Comparison of ENCODE assay signal across 8 cellular contexts in genomic region chr1:203628997-203629508, GRCh38. TPM values are rescaled to one million over a fixed set of nuclear protein-coding genes. Genes with fewer than 3 reads are reported as not detected.
A peak's percentile ranks its signal among the peaks of the same experiment; 100 is the strongest.
DNase-seq lines count a peak whose midpoint lies in the region; ATAC-seq, FAIRE-seq and TF ChIP-seq lines count a peak whose summit lies in the region.

No MANE protein-coding gene starts in this region.

- no peak overlapping the region for H3K27ac ChIP-seq in H1 (ENCODE audit: low read depth, low read length)

- peak overlapping the region; percentile 38 for H3K4me3 ChIP-seq in Caco-2 (ENCODE audit: low read depth, low read length)
- peak overlapping the region; percentile 87 for H3K4me3 ChIP-seq in NT2/D1 (ENCODE audit: insufficient read length, low read depth)
- peak overlapping the region; percentile 48 to 89 (median 72) for H3K4me3 ChIP-seq in H1 (ENCODE audit: extremely low read depth in 1 of 4, insufficient read depth in 2 of 4, low read depth in 3 of 4, low read length in 4 of 4)

- peak overlapping the region; percentile 98 to 99 for H3K4me2 ChIP-seq in H1 (ENCODE audit: insufficient read depth in 1 of 2, low read depth in 2 of 2, low read length in 2 of 2)

- H3K18ac ChIP-seq in H1 (ENCODE audit: extremely low read depth, low read length) = peak overlapping the region; percentile 81

- H4K8ac ChIP-seq in H1 (ENCODE audit: extremely low read depth, insufficient read depth, low read length) = no peak overlapping the region; the same call in 1 of the 2 replicates

- H3K79me1 ChIP-seq in H1 (ENCODE audit: low read depth, low read length) = 0 out of 2 replicates have a peak, but pooled peaks cover 3% of the 10 kb centered on the region

- H3K9me3 Mint-ChIP-seq in Caco-2 (ENCODE audit: unreplicated experiment) = no peaks in the 10 kb centered on the region
- H3K9me3 Mint-ChIP-seq in neural crest cell = no peaks in the 10 kb centered on the region

- peak overlapping the region; percentile 82 for H3K4me3 Mint-ChIP-seq in Caco-2 (ENCODE audit: unreplicated experiment)
- H3K4me3 Mint-ChIP-seq in neural crest cell = peak overlapping the region; percentile 94

- H4K20me1 ChIP-seq in H1 (replicated peaks in 1 of 2; ENCODE audit: control insufficient read depth in 1 of 2, insufficient read depth in 2 of 2, low read length in 2 of 2) = peaks cover 0 to 2% of the 10 kb centered on the region in 2 experiments

- no peak overlapping the region for H3K23ac ChIP-seq in H1 (ENCODE audit: insufficient read length)

- 0 out of 2 replicates have a peak overlapping the region, but pooled peaks have one; percentile 93 for H2BK15ac ChIP-seq in H1 (ENCODE audit: low read length)

- H2BK120ac ChIP-seq in H1 (replicated peaks; ENCODE audit: low read depth, low read length) = no peak overlapping the region

- no peak for DNase-seq in Caco-2
- DNase-seq in NT2/D1 (ENCODE audit: low read depth, low spot score) = no peak
- DNase-seq in H1 (ENCODE audit: low read depth in 1 of 2, low spot score in 2 of 2) = peak in 1 of 2 experiments; percentile 63
- no peak for DNase-seq in neural crest cell (ENCODE audit: low read depth, low spot score)
- no peak for DNase-seq in D341Med (ENCODE audit: low spot score)

- H2BK20ac ChIP-seq in H1 (ENCODE audit: low read length) = peak overlapping the region; percentile 55; the same call in 1 of the 2 replicates

- H3K14ac ChIP-seq in H1 (ENCODE audit: insufficient read length) = no peak overlapping the region

- H3K9ac ChIP-seq in NT2/D1 (ENCODE audit: insufficient read length, low read depth) (peak overlapping the region; percentile 90), H1 (replicated peaks in 1 of 4; ENCODE audit: extremely low read depth in 1 of 4, low read depth in 3 of 4, low read length in 3 of 4) (peak overlapping the region in 1 of 4 experiments; percentile 27; a peak in 1 of 7 replicates)

- FAIRE-seq in H1 (lab: Jason Lieb, UNC) = no peak

- H4K5ac ChIP-seq in H1 (ENCODE audit: insufficient read length, low read depth, low read length) = no peak overlapping the region

- BruUV-seq in Caco-2 (replicated peaks; lab: Mats Ljungman, UMichigan) = no TSS peak

- no peaks in the 10 kb centered on the region for H3K36me3 ChIP-seq in Caco-2 (ENCODE audit: control insufficient read depth, insufficient read depth, low read length)
- peaks cover 24% of the 10 kb centered on the region for H3K36me3 ChIP-seq in NT2/D1 (ENCODE audit: insufficient read depth, insufficient read length, low read length)
- no peaks in the 10 kb centered on the region for H3K36me3 ChIP-seq in H1 (ENCODE audit: control insufficient read depth in 2 of 4, insufficient read depth in 4 of 4, low read length in 3 of 4)

- no peak overlapping the region for H2AFZ ChIP-seq in H1 (ENCODE audit: low read length)

- H3K4me1 ChIP-seq in Caco-2 = peaks cover 36% of the 10 kb centered on the region
- H3K4me1 ChIP-seq in NT2/D1 (ENCODE audit: insufficient read depth, insufficient read length) = peaks cover 15% of the 10 kb centered on the region
- peaks cover 9 to 23% (median 15%) of the 10 kb centered on the region in 4 experiments for H3K4me1 ChIP-seq in H1 (replicated peaks in 1 of 4; ENCODE audit: control insufficient read depth in 3 of 4, insufficient read depth in 4 of 4, low read length in 3 of 4)

- H3K27me3 ChIP-seq in Caco-2 (replicated peaks; ENCODE audit: control insufficient read depth, insufficient read depth, low read length) (no peaks in the 10 kb centered on the region), NT2/D1 (ENCODE audit: insufficient read depth, insufficient read length) (peaks cover 3% of the 10 kb centered on the region), H1 (replicated peaks in 1 of 4; ENCODE audit: control insufficient read depth in 3 of 4, extremely low read depth in 1 of 4, insufficient read depth in 3 of 4, low read length in 3 of 4) (peaks cover 8 to 31% (median 17%) of the 10 kb centered on the region in 4 experiments)

- H3K27me3 Mint-ChIP-seq in Caco-2 (ENCODE audit: insufficient read depth, unreplicated experiment) (no peaks in the 10 kb centered on the region), neural crest cell (ENCODE audit: low read depth) (peaks cover 29% of the 10 kb centered on the region)

- intact Hi-C loops in Caco-2 (cut with micrococcal nuclease; ENCODE audit: unreplicated experiment) = loop anchor here (5.0 kb wide), 2 partner anchors 73 to 127 kb away; no protein-coding TSS in a partner anchor

- CTCF ChIA-PET in Caco-2 (lab: Charles Lee) (no interaction called here), H1 (lab: Charles Lee; ENCODE audit: partially characterized antibody) (interaction anchor here (0.6 to 4.3 kb wide), 12 partner anchors 11 to 289 kb away, joined by 3 to 23 read pairs (median 3); no protein-coding TSS in a partner anchor)

- H3K9me3 ChIP-seq in Caco-2 = no peaks in the 10 kb centered on the region
- no peaks in the 10 kb centered on the region for H3K9me3 ChIP-seq in NT2/D1 (ENCODE audit: insufficient read depth, low read length)
- H3K9me3 ChIP-seq in H1 (ENCODE audit: insufficient read depth in 2 of 2, low read depth in 1 of 2, low read length in 1 of 2) = no peaks in the 10 kb centered on the region

- no peak for TF ChIP-seq RAD21 in H1 (IDR thresholded peaks at IDR 0.05 in 1 of 2, conservative IDR thresholded peaks at IDR 0.05 in 1 of 2; ENCODE audit: low read depth in 2 of 2, low read length in 2 of 2)

- 2% methylated on average over 24 of the region's 24 CpGs; no CpG with 5 or more reads in 1 of the 2 experiments for WGBS in H1 (ENCODE audit: extremely low coverage in 1 of 2, insufficient coverage in 1 of 2, insufficient read length in 1 of 2, insufficient replicate concordance in 2 of 2, low coverage in 1 of 2, low lambda C conversion rate in 2 of 2, missing lambda C conversion rate in 1 of 2), 2 experiments

- peaks cover 0 to 4% of the 10 kb centered on the region in 2 experiments; a peak in 1 of 4 replicates for H3K79me2 ChIP-seq in H1 (ENCODE audit: control insufficient read depth in 1 of 2, insufficient read depth in 2 of 2, low read length in 2 of 2)

- ATAC-seq in GM21717 (IDR thresholded peaks at IDR 0.05; ENCODE audit: unreplicated experiment) (no peak), HG03280 (IDR thresholded peaks at IDR 0.05; ENCODE audit: unreplicated experiment) (no peak), GM19328 (IDR thresholded peaks at IDR 0.05; ENCODE audit: unreplicated experiment) (no peak)

- POLR2A ChIA-PET in Caco-2 (lab: Charles Lee) (interaction anchor here (0.5 kb wide), 1 partner anchor 324 kb away, joined by 4 read pairs; no protein-coding TSS in a partner anchor), H1 (lab: Charles Lee; ENCODE audit: partially characterized antibody) (interaction anchor here (0.7 to 3.5 kb wide), 8 partner anchors 10 to 116 kb away, joined by 3 to 8 read pairs (median 4); no protein-coding TSS in a partner anchor)

- no peak overlapping the region for H4K91ac ChIP-seq in H1 (replicated peaks; ENCODE audit: insufficient read length, low read length)

- TF ChIP-seq CTCF in Caco-2 (IDR thresholded peaks at IDR 0.05; ENCODE audit: insufficient read depth in 1 of 2, low read depth in 1 of 2, low read length in 1 of 2, severe bottlenecking in 1 of 2, unreplicated experiment in 1 of 2) (no peak), H1 (IDR thresholded peaks at IDR 0.05; ENCODE audit: control extremely low read depth in 1 of 3, insufficient read depth in 1 of 3, low read depth in 1 of 3, low read length in 3 of 3) (no peak), neural crest cell (conservative IDR thresholded peaks at IDR 0.05) (no peak)

- H2BK12ac ChIP-seq in H1 (ENCODE audit: low read depth, low read length) = peak overlapping the region; percentile 95; the same call in 1 of the 2 replicates

- no peak for TF ChIP-seq EP300 in H1 (IDR thresholded peaks at IDR 0.05; ENCODE audit: borderline replicate concordance in 1 of 2, low read depth in 2 of 2, low read length in 2 of 2)

- H3K36me3 Mint-ChIP-seq in Caco-2 (ENCODE audit: insufficient read depth, unreplicated experiment) (no peaks in the 10 kb centered on the region), neural crest cell (ENCODE audit: low read depth) (no peaks in the 10 kb centered on the region)

- H3K27ac Mint-ChIP-seq in Caco-2 (ENCODE audit: unreplicated experiment) (peak overlapping the region; percentile 31), neural crest cell (ENCODE audit: unreplicated experiment) (peak overlapping the region; percentile 67)

- H2BK5ac ChIP-seq in H1 (ENCODE audit: low read depth, low read length) = 0 out of 2 replicates have a peak overlapping the region, but pooled peaks have one; percentile 6

- H3K56ac ChIP-seq in H1 (replicated peaks; ENCODE audit: insufficient read length, low read depth, low read length) = no peak overlapping the region

- H2AK5ac ChIP-seq in H1 (ENCODE audit: low read depth, low read length) = no peak overlapping the region

- no peak for TF ChIP-seq POLR2A in H1 (IDR thresholded peaks at IDR 0.05; ENCODE audit: control extremely low read depth in 1 of 2, low read depth in 2 of 2, low read length in 2 of 2)

- H3K4ac ChIP-seq in H1 (replicated peaks; ENCODE audit: insufficient read length, low read depth, low read length) = no peak overlapping the region

- H3K4me1 Mint-ChIP-seq in Caco-2 (ENCODE audit: low read depth, unreplicated experiment) (peaks cover 46% of the 10 kb centered on the region), neural crest cell (peaks cover 62% of the 10 kb centered on the region)

- H3K23me2 ChIP-seq in H1 (ENCODE audit: low read depth, low read length) = peaks cover 20% of the 10 kb centered on the region

TF ChIP-seq in H1, 55 proteins besides CTCF, POLR2A, EP300 and RAD21 (continues in another document):
- TF ChIP-seq RXRA (IDR thresholded peaks at IDR 0.05; ENCODE audit: insufficient read depth, low read depth, low read length) = no peak
- no peak for TF ChIP-seq ATF3 (IDR thresholded peaks at IDR 0.05; ENCODE audit: insufficient read depth, low read depth, low read length)
- TF ChIP-seq KDM5A (IDR thresholded peaks at IDR 0.05; ENCODE audit: low read length) = no peak
- TF ChIP-seq HDAC2 (IDR thresholded peaks at IDR 0.05; ENCODE audit: borderline replicate concordance in 1 of 2, low read depth in 2 of 2, low read length in 2 of 2) = no peak

RNA-seq across cellular contexts. Expression of gene ATP2B4, which starts 2.4 kb away (rescaled TPM):
- total RNA-seq in Caco-2 (2022) (13.4 and 14.3 TPM in 2 replicates), neural crest cell (23.8 and 24.7 TPM in 2 replicates)
- 11.2 and 12.3 TPM in 2 replicates for total RNA-seq in H1 (2021; fragmentation: NEBNext Ultra II Directional; extraction: Animal tissue kit (Norgen Biotek cat#: 25700))
- 12.2 and 17.5 TPM in 2 replicates for polyA plus RNA-seq in H1 (2011; rRNA removed)
- 17.0 TPM for polyA plus RNA-seq in H1 (2011; cell fraction: cytosol; rRNA removed)
- 27.5 TPM for polyA plus RNA-seq in H1 (2011; cell fraction: nucleus; rRNA removed)
- polyA plus RNA-seq in H1 (2012, experiment 1 of 2) = 12.1 to 18.5 TPM (median 15.9 TPM) in 4 replicates
- polyA plus RNA-seq in H1 (2012, experiment 2 of 2) = 1.3 TPM
- 16.3 TPM for polyA plus RNA-seq in H1 (2013, experiment 1 of 2)
- 14.3 TPM for polyA plus RNA-seq in H1 (2013, experiment 2 of 2)
- polyA minus RNA-seq in H1 (2011; rRNA and poly(A)+ RNA removed) = 66.3 and 82.5 TPM in 2 replicates
- 35.2 TPM for polyA minus RNA-seq in H1 (2011; cell fraction: cytosol; rRNA and poly(A)+ RNA removed)
- 34.8 TPM for polyA minus RNA-seq in H1 (2011; cell fraction: nucleus; rRNA and poly(A)+ RNA removed)
